8 cellular contexts compared by ENCODE assay signal in the genomic region with DNA sequence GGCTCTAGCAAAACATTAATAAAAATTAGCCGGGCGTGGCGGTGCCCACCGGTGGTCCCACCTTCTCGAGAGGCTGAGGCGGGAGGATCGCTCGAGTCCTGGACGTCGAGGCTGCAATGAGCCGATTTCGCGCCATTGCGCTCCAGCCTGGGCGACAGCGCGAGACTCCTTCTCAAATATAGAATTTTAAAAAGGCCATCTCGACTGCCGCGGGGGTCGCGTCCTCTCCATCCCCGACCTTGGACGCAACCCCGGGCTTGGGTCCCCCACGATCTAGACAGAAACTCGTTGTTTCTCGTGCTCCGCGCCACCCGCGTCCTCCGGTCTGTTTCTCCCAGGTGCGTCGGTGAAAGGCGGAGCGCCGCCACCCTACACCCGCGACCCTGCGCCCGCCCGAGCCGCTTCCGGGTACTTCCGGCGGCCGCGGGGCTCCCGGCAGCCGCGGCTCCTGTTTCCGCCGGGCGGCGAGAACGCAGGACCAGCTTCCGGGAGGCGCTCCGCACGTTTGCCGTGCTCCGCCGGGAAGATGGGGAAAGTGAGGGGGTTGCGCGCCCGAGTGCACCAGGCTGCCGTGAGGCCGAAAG. TPM values are rescaled to one million over a fixed set of nuclear protein-coding genes. Genes with fewer than 3 reads are reported as not detected.
DNase-seq lines count a peak whose midpoint lies in the region; ATAC-seq and TF ChIP-seq lines count a peak whose summit lies in the region.

A gene with protein sequence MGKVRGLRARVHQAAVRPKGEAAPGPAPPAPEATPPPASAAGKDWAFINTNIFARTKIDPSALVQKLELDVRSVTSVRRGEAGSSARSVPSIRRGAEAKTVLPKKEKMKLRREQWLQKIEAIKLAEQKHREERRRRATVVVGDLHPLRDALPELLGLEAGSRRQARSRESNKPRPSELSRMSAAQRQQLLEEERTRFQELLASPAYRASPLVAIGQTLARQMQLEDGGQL (plus strand): TSS at position 498 of the 584 bp plus-strand sequence. CDS start 29 bp downstream, at position 527.

- H3K27ac ChIP-seq in CD4-positive, alpha-beta memory T cell (ENCODE audit: low read depth, low read length): peak within 1 kb of the TSS; percentile 46
- H3K27ac ChIP-seq in HUES48 (ENCODE audit: low read depth, low read length) (peak within 1 kb of the TSS; percentile 53), muscle layer of duodenum (ENCODE audit: low read length) (peak within 1 kb of the TSS; percentile 16)

- peak within 1 kb of the TSS; percentile 36 to 57 for H3K4me3 ChIP-seq in CD4-positive, alpha-beta memory T cell (ENCODE audit: low read length in 2 of 2)
- H3K4me3 ChIP-seq in HUES48 (ENCODE audit: low read depth, low read length) (peak within 1 kb of the TSS; percentile 91), muscle layer of duodenum (ENCODE audit: low read depth in 1 of 2, low read length in 2 of 2) (peak within 1 kb of the TSS; percentile 90 to 96)

- peak within 1 kb of the TSS; percentile 87 for H3K9ac ChIP-seq in HUES48 (ENCODE audit: low read depth, low read length)

- H3K9me3 Mint-ChIP-seq in CD4-positive, alpha-beta memory T cell: peaks cover 0 to 2% (median 0%) of the 10 kb centered on the region in 8 donors
- H3K9me3 Mint-ChIP-seq in activated T-cell treated with anti-CD3 and anti-CD28 coated beads, Interleukin-2, amount 50 U/mL, for 24 hours: no peaks in the 10 kb centered on the region

- H3K36me3 Mint-ChIP-seq in CD4-positive, alpha-beta memory T cell: peaks cover 7 to 24% of the 10 kb centered on the region in 2 donors
- peaks cover 48% of the 10 kb centered on the region for H3K36me3 Mint-ChIP-seq in activated T-cell treated with anti-CD3 and anti-CD28 coated beads, Interleukin-2, amount 50 U/mL, for 24 hours (ENCODE audit: low read depth)

- DNase-seq in CD4-positive, alpha-beta memory T cell: peak; percentile 69 to 82 (median 76)
- DNase-seq in activated T-cell treated with anti-CD3 and anti-CD28 coated beads, Interleukin-2, amount 50 U/mL, for 24 hours: peak; percentile 91
- peak; percentile 61 for DNase-seq in stimulated activated CD8-positive, alpha-beta memory T cell treated with anti-CD3 and anti-CD28 coated beads, Interleukin-7, amount 100 ng/mL, for 24 hours (ENCODE audit: low read depth)

- peaks cover 38% of the 10 kb centered on the region for H3K4me1 ChIP-seq in CD4-positive, alpha-beta memory T cell (ENCODE audit: insufficient read depth, low read length)
- H3K4me1 ChIP-seq in HUES48 (ENCODE audit: control insufficient read depth, insufficient read depth, low read length) (peaks cover 6% of the 10 kb centered on the region; the same call in 1 of the 2 replicates), muscle layer of duodenum (ENCODE audit: control insufficient read depth in 1 of 2, insufficient read depth in 2 of 2, low read length in 2 of 2) (peaks cover 8 to 29% of the 10 kb centered on the region in 2 donors)

- no peaks in the 10 kb centered on the region for H3K27me3 Mint-ChIP-seq in CD4-positive, alpha-beta memory T cell
- no peaks in the 10 kb centered on the region for H3K27me3 Mint-ChIP-seq in activated T-cell treated with anti-CD3 and anti-CD28 coated beads, Interleukin-2, amount 50 U/mL, for 24 hours

- peaks cover 15% of the 10 kb centered on the region for H3K36me3 ChIP-seq in CD4-positive, alpha-beta memory T cell (ENCODE audit: insufficient read depth, low read length)
- H3K36me3 ChIP-seq in HUES48 (ENCODE audit: control insufficient read depth, insufficient read depth, low read length) (peaks cover 32% of the 10 kb centered on the region), muscle layer of duodenum (ENCODE audit: control insufficient read depth in 1 of 2, insufficient read depth in 2 of 2, low read length in 2 of 2) (peaks cover 8 to 15% of the 10 kb centered on the region in 2 donors)

- H3K4me1 Mint-ChIP-seq in CD4-positive, alpha-beta memory T cell: peaks cover 23 to 56% (median 40%) of the 10 kb centered on the region in 4 donors
- H3K4me1 Mint-ChIP-seq in activated T-cell treated with anti-CD3 and anti-CD28 coated beads, Interleukin-2, amount 50 U/mL, for 24 hours (ENCODE audit: low read depth): peaks cover 47% of the 10 kb centered on the region

- intact Hi-C loops in CD4-positive, alpha-beta memory T cell (cut with micrococcal nuclease): no loop called here

- peak; percentile 91 for ATAC-seq in GM19463 (IDR thresholded peaks at IDR 0.05; ENCODE audit: unreplicated experiment)
- ATAC-seq in esophagus mucosa: peak; percentile 82

- H3K27ac Mint-ChIP-seq in CD4-positive, alpha-beta memory T cell: peak within 1 kb of the TSS; percentile 53 to 96 (median 88)
- peak within 1 kb of the TSS; percentile 92 for H3K27ac Mint-ChIP-seq in activated T-cell treated with anti-CD3 and anti-CD28 coated beads, Interleukin-2, amount 50 U/mL, for 24 hours

- no peaks in the 10 kb centered on the region for H3K27me3 ChIP-seq in CD4-positive, alpha-beta memory T cell (ENCODE audit: insufficient read depth, low read length)
- H3K27me3 ChIP-seq in HUES48 (ENCODE audit: control insufficient read depth, insufficient read depth, low read length): no peaks in the 10 kb centered on the region
- H3K27me3 ChIP-seq in muscle layer of duodenum (ENCODE audit: low read depth, low read length): no peaks in the 10 kb centered on the region

- peak within 1 kb of the TSS; percentile 86 to 97 (median 90) for H3K4me3 Mint-ChIP-seq in CD4-positive, alpha-beta memory T cell
- H3K4me3 Mint-ChIP-seq in activated T-cell treated with anti-CD3 and anti-CD28 coated beads, Interleukin-2, amount 50 U/mL, for 24 hours: peak within 1 kb of the TSS; percentile 91

- POLR2A ChIA-PET in CD4-positive, alpha-beta memory T cell (lab: Charles Lee; ENCODE audit: partially characterized antibody): interaction anchor here (0.5 to 3.8 kb wide), 13 partner anchors 8 to 138 kb away, joined by 3 to 24 read pairs (median 4); partner anchors contain the start of genes ITGB2, PTTG1IP, SUMO3 and UBE2G2

- no peaks in the 10 kb centered on the region for H3K9me3 ChIP-seq in CD4-positive, alpha-beta memory T cell (ENCODE audit: control insufficient read depth in 1 of 2, low read length in 2 of 2)
- H3K9me3 ChIP-seq in HUES48 (ENCODE audit: control insufficient read depth, insufficient read depth, low read length) (no peaks in the 10 kb centered on the region), muscle layer of duodenum (ENCODE audit: control insufficient read depth in 1 of 2, low read length in 2 of 2) (no peaks in the 10 kb centered on the region)

- CTCF ChIA-PET in CD4-positive, alpha-beta memory T cell (lab: Charles Lee; ENCODE audit: partially characterized antibody): interaction anchor here (0.7 to 16.7 kb wide), 5 partner anchors 10 to 199 kb away, joined by 3 to 363 read pairs (median 15); no protein-coding TSS in a partner anchor

TF ChIP-seq in PFSK-1, 5 proteins besides CTCF, POLR2A, EP300 and RAD21:
- TF ChIP-seq FOXP2 (optimal IDR thresholded peaks at IDR 0.05; ENCODE audit: borderline replicate concordance, extremely low read depth, extremely low read length, insufficient read depth) (peak; percentile 97), SIN3A (IDR thresholded peaks at IDR 0.05; ENCODE audit: borderline replicate concordance, insufficient read depth, low read length) (peak; percentile 18; the same call in 1 of the 2 replicates), TAF1 (IDR thresholded peaks at IDR 0.05; ENCODE audit: borderline replicate concordance, insufficient read depth, low read length) (peak; percentile 98), POLR2AphosphoS5 (IDR thresholded peaks at IDR 0.05; ENCODE audit: low read depth, low read length) (no peak; the same call in none of the 2 replicates)
- TF ChIP-seq, protein P1, sequence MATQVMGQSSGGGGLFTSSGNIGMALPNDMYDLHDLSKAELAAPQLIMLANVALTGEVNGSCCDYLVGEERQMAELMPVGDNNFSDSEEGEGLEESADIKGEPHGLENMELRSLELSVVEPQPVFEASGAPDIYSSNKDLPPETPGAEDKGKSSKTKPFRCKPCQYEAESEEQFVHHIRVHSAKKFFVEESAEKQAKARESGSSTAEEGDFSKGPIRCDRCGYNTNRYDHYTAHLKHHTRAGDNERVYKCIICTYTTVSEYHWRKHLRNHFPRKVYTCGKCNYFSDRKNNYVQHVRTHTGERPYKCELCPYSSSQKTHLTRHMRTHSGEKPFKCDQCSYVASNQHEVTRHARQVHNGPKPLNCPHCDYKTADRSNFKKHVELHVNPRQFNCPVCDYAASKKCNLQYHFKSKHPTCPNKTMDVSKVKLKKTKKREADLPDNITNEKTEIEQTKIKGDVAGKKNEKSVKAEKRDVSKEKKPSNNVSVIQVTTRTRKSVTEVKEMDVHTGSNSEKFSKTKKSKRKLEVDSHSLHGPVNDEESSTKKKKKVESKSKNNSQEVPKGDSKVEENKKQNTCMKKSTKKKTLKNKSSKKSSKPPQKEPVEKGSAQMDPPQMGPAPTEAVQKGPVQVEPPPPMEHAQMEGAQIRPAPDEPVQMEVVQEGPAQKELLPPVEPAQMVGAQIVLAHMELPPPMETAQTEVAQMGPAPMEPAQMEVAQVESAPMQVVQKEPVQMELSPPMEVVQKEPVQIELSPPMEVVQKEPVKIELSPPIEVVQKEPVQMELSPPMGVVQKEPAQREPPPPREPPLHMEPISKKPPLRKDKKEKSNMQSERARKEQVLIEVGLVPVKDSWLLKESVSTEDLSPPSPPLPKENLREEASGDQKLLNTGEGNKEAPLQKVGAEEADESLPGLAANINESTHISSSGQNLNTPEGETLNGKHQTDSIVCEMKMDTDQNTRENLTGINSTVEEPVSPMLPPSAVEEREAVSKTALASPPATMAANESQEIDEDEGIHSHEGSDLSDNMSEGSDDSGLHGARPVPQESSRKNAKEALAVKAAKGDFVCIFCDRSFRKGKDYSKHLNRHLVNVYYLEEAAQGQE (IDR thresholded peaks at IDR 0.05; ENCODE audit: insufficient read depth in 1 of 2, low read depth in 2 of 2, low read length in 2 of 2): peak; percentile 11 to 65; a peak in 1 of 4 replicates

RNA-seq across cellular contexts. Expression of the gene that starts here (rescaled TPM):
- total RNA-seq in CD4-positive, alpha-beta memory T cell: 10 to 100 TPM; 17.7 to 21.6 TPM
- 10 to 100 TPM in 1 of 2 donors, 1 to 10 TPM in 1; 9.4 to 13.1 TPM for polyA plus RNA-seq in CD4-positive, alpha-beta memory T cell
- 150 TPM for polyA plus RNA-seq in PFSK-1 (2012; ENCODE audit: insufficient read length, low read depth)
- 27.2 TPM for total RNA-seq in esophagus mucosa

Comparison
In these comparisons a context has a peak if more than half of its experiments do, and no peak if none do; other contexts are left out.
1. Peak in every context shown above with its lines: DNase-seq, ATAC-seq, H3K4me3 ChIP-seq and H3K27ac ChIP-seq.